In the genomic region with DNA sequence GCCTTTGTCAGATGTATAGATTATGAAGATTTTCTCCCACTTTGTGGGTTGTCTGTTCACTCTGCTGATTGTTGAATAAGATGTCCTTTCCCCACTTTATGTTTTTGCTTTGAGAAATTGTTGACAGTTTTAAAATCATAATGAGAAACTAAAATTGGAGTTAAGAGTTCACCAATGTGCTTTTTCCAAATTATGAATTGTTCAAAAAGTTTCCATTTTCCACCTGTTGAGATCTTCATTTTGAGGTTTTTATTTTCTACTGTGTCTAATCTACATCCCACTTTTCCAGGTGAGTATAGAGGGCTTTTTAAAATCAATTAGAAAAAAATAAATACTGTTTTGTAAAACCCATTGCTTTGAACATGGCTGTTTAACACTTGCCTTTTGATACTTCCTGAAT, we compare ENCODE assay signal across 2 cellular contexts.
TF ChIP-seq lines count a peak whose summit lies in the region.

No MANE protein-coding gene starts in this region.

TF ChIP-seq in SK-N-SH treated with all-trans-retinoic acid at 6 μM for 48 hours, 23 proteins besides CTCF, POLR2A, EP300 and RAD21:
- TF ChIP-seq, protein P1, sequence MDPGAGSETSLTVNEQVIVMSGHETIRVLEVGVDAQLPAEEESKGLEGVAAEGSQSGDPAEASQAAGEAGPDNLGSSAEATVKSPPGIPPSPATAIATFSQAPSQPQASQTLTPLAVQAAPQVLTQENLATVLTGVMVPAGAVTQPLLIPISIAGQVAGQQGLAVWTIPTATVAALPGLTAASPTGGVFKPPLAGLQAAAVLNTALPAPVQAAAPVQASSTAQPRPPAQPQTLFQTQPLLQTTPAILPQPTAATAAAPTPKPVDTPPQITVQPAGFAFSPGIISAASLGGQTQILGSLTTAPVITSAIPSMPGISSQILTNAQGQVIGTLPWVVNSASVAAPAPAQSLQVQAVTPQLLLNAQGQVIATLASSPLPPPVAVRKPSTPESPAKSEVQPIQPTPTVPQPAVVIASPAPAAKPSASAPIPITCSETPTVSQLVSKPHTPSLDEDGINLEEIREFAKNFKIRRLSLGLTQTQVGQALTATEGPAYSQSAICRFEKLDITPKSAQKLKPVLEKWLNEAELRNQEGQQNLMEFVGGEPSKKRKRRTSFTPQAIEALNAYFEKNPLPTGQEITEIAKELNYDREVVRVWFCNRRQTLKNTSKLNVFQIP (CRISPR knock-in tag; IDR thresholded peaks at IDR 0.05; ENCODE audit: borderline replicate concordance, low read depth), result no peak
- TF ChIP-seq ZFP30 (CRISPR knock-in tag; IDR thresholded peaks at IDR 0.05), result peak; percentile 71

TF ChIP-seq in SK-N-SH, 30 proteins besides CTCF, POLR2A, EP300 and RAD21 (continued from another document):
- TF ChIP-seq, protein P2, sequence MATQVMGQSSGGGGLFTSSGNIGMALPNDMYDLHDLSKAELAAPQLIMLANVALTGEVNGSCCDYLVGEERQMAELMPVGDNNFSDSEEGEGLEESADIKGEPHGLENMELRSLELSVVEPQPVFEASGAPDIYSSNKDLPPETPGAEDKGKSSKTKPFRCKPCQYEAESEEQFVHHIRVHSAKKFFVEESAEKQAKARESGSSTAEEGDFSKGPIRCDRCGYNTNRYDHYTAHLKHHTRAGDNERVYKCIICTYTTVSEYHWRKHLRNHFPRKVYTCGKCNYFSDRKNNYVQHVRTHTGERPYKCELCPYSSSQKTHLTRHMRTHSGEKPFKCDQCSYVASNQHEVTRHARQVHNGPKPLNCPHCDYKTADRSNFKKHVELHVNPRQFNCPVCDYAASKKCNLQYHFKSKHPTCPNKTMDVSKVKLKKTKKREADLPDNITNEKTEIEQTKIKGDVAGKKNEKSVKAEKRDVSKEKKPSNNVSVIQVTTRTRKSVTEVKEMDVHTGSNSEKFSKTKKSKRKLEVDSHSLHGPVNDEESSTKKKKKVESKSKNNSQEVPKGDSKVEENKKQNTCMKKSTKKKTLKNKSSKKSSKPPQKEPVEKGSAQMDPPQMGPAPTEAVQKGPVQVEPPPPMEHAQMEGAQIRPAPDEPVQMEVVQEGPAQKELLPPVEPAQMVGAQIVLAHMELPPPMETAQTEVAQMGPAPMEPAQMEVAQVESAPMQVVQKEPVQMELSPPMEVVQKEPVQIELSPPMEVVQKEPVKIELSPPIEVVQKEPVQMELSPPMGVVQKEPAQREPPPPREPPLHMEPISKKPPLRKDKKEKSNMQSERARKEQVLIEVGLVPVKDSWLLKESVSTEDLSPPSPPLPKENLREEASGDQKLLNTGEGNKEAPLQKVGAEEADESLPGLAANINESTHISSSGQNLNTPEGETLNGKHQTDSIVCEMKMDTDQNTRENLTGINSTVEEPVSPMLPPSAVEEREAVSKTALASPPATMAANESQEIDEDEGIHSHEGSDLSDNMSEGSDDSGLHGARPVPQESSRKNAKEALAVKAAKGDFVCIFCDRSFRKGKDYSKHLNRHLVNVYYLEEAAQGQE (IDR thresholded peaks at IDR 0.05; ENCODE audit: low read depth, low read length), result no peak
- TF ChIP-seq JUND (IDR thresholded peaks at IDR 0.05), result no peak
- TF ChIP-seq TEAD4 (IDR thresholded peaks at IDR 0.05; ENCODE audit: borderline replicate concordance, insufficient read depth), result no peak
- TF ChIP-seq, protein P3, sequence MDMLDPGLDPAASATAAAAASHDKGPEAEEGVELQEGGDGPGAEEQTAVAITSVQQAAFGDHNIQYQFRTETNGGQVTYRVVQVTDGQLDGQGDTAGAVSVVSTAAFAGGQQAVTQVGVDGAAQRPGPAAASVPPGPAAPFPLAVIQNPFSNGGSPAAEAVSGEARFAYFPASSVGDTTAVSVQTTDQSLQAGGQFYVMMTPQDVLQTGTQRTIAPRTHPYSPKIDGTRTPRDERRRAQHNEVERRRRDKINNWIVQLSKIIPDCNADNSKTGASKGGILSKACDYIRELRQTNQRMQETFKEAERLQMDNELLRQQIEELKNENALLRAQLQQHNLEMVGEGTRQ (IDR thresholded peaks at IDR 0.05; ENCODE audit: borderline replicate concordance, low read depth, low read length), result no peak
- TF ChIP-seq, protein P4, sequence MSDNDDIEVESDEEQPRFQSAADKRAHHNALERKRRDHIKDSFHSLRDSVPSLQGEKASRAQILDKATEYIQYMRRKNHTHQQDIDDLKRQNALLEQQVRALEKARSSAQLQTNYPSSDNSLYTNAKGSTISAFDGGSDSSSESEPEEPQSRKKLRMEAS (IDR thresholded peaks at IDR 0.05; ENCODE audit: low read depth), result no peak
- TF ChIP-seq POLR2AphosphoS5 (IDR thresholded peaks at IDR 0.05; ENCODE audit: low read depth, low read length), result no peak
- TF ChIP-seq RCOR1 (IDR thresholded peaks at IDR 0.05; ENCODE audit: low read length), result no peak
- TF ChIP-seq, protein P5, sequence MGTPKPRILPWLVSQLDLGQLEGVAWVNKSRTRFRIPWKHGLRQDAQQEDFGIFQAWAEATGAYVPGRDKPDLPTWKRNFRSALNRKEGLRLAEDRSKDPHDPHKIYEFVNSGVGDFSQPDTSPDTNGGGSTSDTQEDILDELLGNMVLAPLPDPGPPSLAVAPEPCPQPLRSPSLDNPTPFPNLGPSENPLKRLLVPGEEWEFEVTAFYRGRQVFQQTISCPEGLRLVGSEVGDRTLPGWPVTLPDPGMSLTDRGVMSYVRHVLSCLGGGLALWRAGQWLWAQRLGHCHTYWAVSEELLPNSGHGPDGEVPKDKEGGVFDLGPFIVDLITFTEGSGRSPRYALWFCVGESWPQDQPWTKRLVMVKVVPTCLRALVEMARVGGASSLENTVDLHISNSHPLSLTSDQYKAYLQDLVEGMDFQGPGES (IDR thresholded peaks at IDR 0.05; ENCODE audit: low read depth, low read length), result no peak
- TF ChIP-seq NRF1 (IDR thresholded peaks at IDR 0.05; ENCODE audit: low read depth, low read length), result no peak
- TF ChIP-seq SMC3 (IDR thresholded peaks at IDR 0.05; ENCODE audit: low read depth, low read length), result no peak
- no peak for TF ChIP-seq TAF1 (IDR thresholded peaks at IDR 0.05; ENCODE audit: borderline replicate concordance, low read depth, low read length)
- TF ChIP-seq, protein P6, sequence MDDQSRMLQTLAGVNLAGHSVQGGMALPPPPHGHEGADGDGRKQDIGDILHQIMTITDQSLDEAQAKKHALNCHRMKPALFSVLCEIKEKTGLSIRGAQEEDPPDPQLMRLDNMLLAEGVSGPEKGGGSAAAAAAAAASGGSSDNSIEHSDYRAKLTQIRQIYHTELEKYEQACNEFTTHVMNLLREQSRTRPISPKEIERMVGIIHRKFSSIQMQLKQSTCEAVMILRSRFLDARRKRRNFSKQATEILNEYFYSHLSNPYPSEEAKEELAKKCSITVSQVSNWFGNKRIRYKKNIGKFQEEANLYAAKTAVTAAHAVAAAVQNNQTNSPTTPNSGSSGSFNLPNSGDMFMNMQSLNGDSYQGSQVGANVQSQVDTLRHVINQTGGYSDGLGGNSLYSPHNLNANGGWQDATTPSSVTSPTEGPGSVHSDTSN (IDR thresholded peaks at IDR 0.05), result no peak
- TF ChIP-seq FOXJ3 (CRISPR knock-in tag; IDR thresholded peaks at IDR 0.05), result no peak
- TF ChIP-seq RXRA (IDR thresholded peaks at IDR 0.05; ENCODE audit: borderline replicate concordance, low read depth), result no peak
